In the genomic region with DNA sequence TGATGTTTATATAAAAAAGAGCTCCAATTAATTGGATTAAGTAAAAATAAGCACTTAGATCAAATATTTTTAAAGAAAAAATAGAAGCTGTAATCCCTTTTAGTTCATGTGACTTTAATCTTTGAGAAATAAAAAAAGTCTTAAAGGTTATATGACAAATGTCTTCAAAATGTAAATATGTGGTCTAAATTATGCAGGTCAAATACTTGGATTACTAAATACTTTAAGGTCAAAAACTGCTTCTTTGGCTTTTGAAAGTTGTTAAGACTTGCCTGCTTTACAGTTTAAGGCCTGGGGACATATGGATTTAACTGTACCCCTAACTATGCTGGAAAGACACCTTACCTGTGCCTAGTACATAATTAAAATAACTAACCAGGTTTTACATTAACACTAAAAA, we compare ENCODE assay signal across 18 cellular contexts. TPM values are rescaled to one million over a fixed set of nuclear protein-coding genes. Genes with fewer than 3 reads are reported as not detected.
DNase-seq lines count a peak whose midpoint lies in the region; ATAC-seq and TF ChIP-seq lines count a peak whose summit lies in the region.
"Had no signal": no experiment of that assay in that cellular context is flagged by ENCODE, and none has a peak within 500 bp of the region (broad histone marks: within the 10 kb centered on the region; RNA-seq: fewer than 3 reads in every experiment).

No MANE protein-coding gene starts in this region.

- H3K4me1 ChIP-seq in IMR-90 (ENCODE audit: control insufficient read depth, insufficient read depth, low read length) = peaks cover 1% of the 10 kb centered on the region; the same call in 1 of the 2 replicates
- no peaks in the 10 kb centered on the region for H3K4me1 ChIP-seq in endodermal cell (ENCODE audit: control insufficient read depth, insufficient read depth, low read length)
- H3K4me1 ChIP-seq: Caco-2, HAP-1 had no signal

- ATAC-seq in IMR-90 (ENCODE audit: low read depth) = no peak; the same call in 1 of the 2 replicates
- ATAC-seq in activated naive CD4-positive, alpha-beta T cell treated with anti-CD3 and anti-CD28 coated beads, Interleukin-2, amount 50 U/mL, for 72 hours = no peak
- ATAC-seq: GM12878 had no signal

- POLR2A ChIA-PET in IMR-90 (lab: Charles Lee; ENCODE audit: unreplicated experiment) = no interaction called here

- no peak overlapping the region for H4K5ac ChIP-seq in IMR-90 (ENCODE audit: low read depth, low read length)

- H3K4me2 ChIP-seq in IMR-90 (ENCODE audit: low read depth, low read length) = peak overlapping the region; percentile 49; the same call in 1 of the 2 replicates

- H3K4me1 Mint-ChIP-seq in endodermal cell = no peaks in the 10 kb centered on the region

- H2BK15ac ChIP-seq in IMR-90 (ENCODE audit: low read depth, low read length) = no peak overlapping the region

- no peak overlapping the region for H2BK120ac ChIP-seq in IMR-90 (ENCODE audit: low read depth, low read length)

- H3K4ac ChIP-seq in IMR-90 (ENCODE audit: low read depth, low read length) = no peak overlapping the region; the same call in 1 of the 2 replicates

- no peak overlapping the region for H3K56ac ChIP-seq in IMR-90 (ENCODE audit: extremely low read depth, insufficient read depth, low read length)

- H3K27ac ChIP-seq in IMR-90 (ENCODE audit: insufficient read depth, low read length) (no peak overlapping the region), endodermal cell (ENCODE audit: low read depth, low read length) (no peak overlapping the region)
- H3K27ac ChIP-seq: C4-2B, HL-60 had no signal

- in situ Hi-C loops in IMR-90 (cut with MboI; ENCODE audit: low sequenced_read_pairs) = no loop called here

- H2AFZ ChIP-seq in IMR-90 (replicated peaks; ENCODE audit: low read length, poor library complexity) = no peak overlapping the region

- H3K27ac Mint-ChIP-seq in endodermal cell = no peak overlapping the region
- no peak overlapping the region for H3K27ac Mint-ChIP-seq in activated naive CD4-positive, alpha-beta T cell treated with anti-CD3 and anti-CD28 coated beads, Interleukin-2, amount 50 U/mL, for 72 hours
- H3K27ac Mint-ChIP-seq: CD4-positive, alpha-beta T cell; IgD-negative memory B cell had no signal

- H2AK9ac ChIP-seq in IMR-90 (replicated peaks; ENCODE audit: low read depth, low read length, poor library complexity) = no peak overlapping the region

- peaks cover 50% of the 10 kb centered on the region for H3K36me3 Mint-ChIP-seq in endodermal cell (ENCODE audit: low read depth)
- H3K36me3 Mint-ChIP-seq in activated naive CD4-positive, alpha-beta T cell treated with anti-CD3 and anti-CD28 coated beads, Interleukin-2, amount 50 U/mL, for 72 hours = peaks cover 35 to 70% of the 10 kb centered on the region in 2 donors

- H3K18ac ChIP-seq in IMR-90 (ENCODE audit: low read depth, low read length) = no peak overlapping the region

- dilution Hi-C loops in IMR-90 (cut with HindIII; ENCODE audit: low sequenced_read_pairs, unreplicated experiment) = no loop called here

- H2BK5ac ChIP-seq in IMR-90 (ENCODE audit: low read depth, low read length, poor library complexity, severe bottlenecking) = peak overlapping the region; percentile 87

- no peak for TF ChIP-seq POLR2A in IMR-90 (IDR thresholded peaks at IDR 0.05; ENCODE audit: low read depth, low read length)

- DNase-seq in ELR (ENCODE audit: low read depth) (peak; percentile 41), IMR-90 (peak; percentile 53), endodermal cell (no peak), T-helper 2 cell (no peak), HT-29 (ENCODE audit: low spot score) (no peak), MG63 (no peak)
- no peak for DNase-seq in activated naive CD4-positive, alpha-beta T cell treated with anti-CD3 and anti-CD28 coated beads, Interleukin-2, amount 50 U/mL, for 72 hours (ENCODE audit: low spot score in 2 of 2)
- DNase-seq: ACHN; AML-193; Caco-2; CD4-positive, alpha-beta T cell; Kasumi-1; KBM-7 had no signal

- no peaks in the 10 kb centered on the region; a peak in 1 of 4 replicates for H3K79me1 ChIP-seq in IMR-90 (ENCODE audit: low read depth in 1 of 2, low read length in 2 of 2)

- H3K9me3 ChIP-seq in IMR-90 (ENCODE audit: control insufficient read depth, insufficient read depth, low read length) = peaks cover 8% of the 10 kb centered on the region
- H3K9me3 ChIP-seq in endodermal cell (ENCODE audit: control insufficient read depth, low read length) = peaks cover 55% of the 10 kb centered on the region
- peaks cover 7% of the 10 kb centered on the region for H3K9me3 ChIP-seq in MG63
- H3K9me3 ChIP-seq: HAP-1 had no signal

- TF ChIP-seq RAD21 in IMR-90 (IDR thresholded peaks at IDR 0.05; ENCODE audit: low read length) = no peak

- H3K27me3 Mint-ChIP-seq in endodermal cell (ENCODE audit: insufficient read depth) = no peaks in the 10 kb centered on the region
- H3K27me3 Mint-ChIP-seq: CD4-positive, alpha-beta T cell; IgD-negative memory B cell had no signal

- no peaks in the 10 kb centered on the region for H3K9me1 ChIP-seq in IMR-90 (ENCODE audit: insufficient read depth, low read length)

- no peaks in the 10 kb centered on the region for H3K36me3 ChIP-seq in IMR-90 (ENCODE audit: control insufficient read depth, insufficient read depth, low read length)
- H3K36me3 ChIP-seq in endodermal cell (ENCODE audit: control insufficient read depth, insufficient read depth, low read length) = no peaks in the 10 kb centered on the region
- H3K36me3 ChIP-seq in MG63 = no peaks in the 10 kb centered on the region
- H3K36me3 ChIP-seq: HAP-1 had no signal

- no peaks in the 10 kb centered on the region for H4K20me1 ChIP-seq in IMR-90 (ENCODE audit: insufficient read depth, low read length)

- no peak overlapping the region for H3K23ac ChIP-seq in IMR-90 (ENCODE audit: low read depth, low read length)

- H3K27me3 ChIP-seq in IMR-90 (ENCODE audit: control insufficient read depth, insufficient read depth, low read length) (no peaks in the 10 kb centered on the region), endodermal cell (ENCODE audit: control insufficient read depth, insufficient read depth, low read length, poor library complexity, severe bottlenecking) (no peaks in the 10 kb centered on the region), MG63 (no peaks in the 10 kb centered on the region)

- H3K14ac ChIP-seq in IMR-90 (replicated peaks; ENCODE audit: low read depth, low read length) = 0 out of 2 replicates have a peak overlapping the region, but pooled peaks have one; percentile 59

- H2BK20ac ChIP-seq in IMR-90 (ENCODE audit: low read depth, low read length) = no peak overlapping the region

- H4K8ac ChIP-seq in IMR-90 (ENCODE audit: low read depth in 2 of 2, low read length in 2 of 2) = no peak overlapping the region

- H2AK5ac ChIP-seq in IMR-90 (ENCODE audit: low read depth, low read length) = no peak overlapping the region

- intact Hi-C loops in IMR-90 (cut with micrococcal nuclease) = no loop called here

- H3K9ac ChIP-seq in IMR-90 (ENCODE audit: low read depth, low read length) (no peak overlapping the region), endodermal cell (ENCODE audit: extremely low read depth, low read length, poor library complexity, severe bottlenecking) (no peak overlapping the region)

- TF ChIP-seq CTCF in IMR-90 (conservative IDR thresholded peaks at IDR 0.05; ENCODE audit: low read depth, low read length) (no peak), endodermal cell (conservative IDR thresholded peaks at IDR 0.05) (no peak)

- no TSS peak for BruUV-seq in IMR-90 (replicated peaks; lab: Mats Ljungman, UMichigan)

- CTCF ChIA-PET in IMR-90 (lab: Yijun Ruan, JAX) = interaction anchor here (0.6 kb wide), 1 partner anchor 45 kb away, joined by 5 read pairs; no protein-coding TSS in a partner anchor

- peaks cover 88% of the 10 kb centered on the region for H3K9me3 Mint-ChIP-seq in endodermal cell
- peaks cover 13 to 32% of the 10 kb centered on the region in 2 donors for H3K9me3 Mint-ChIP-seq in activated naive CD4-positive, alpha-beta T cell treated with anti-CD3 and anti-CD28 coated beads, Interleukin-2, amount 50 U/mL, for 72 hours

- H3K4me3 ChIP-seq in IMR-90 (ENCODE audit: insufficient read depth, low read depth, low read length) (no peak overlapping the region), endodermal cell (ENCODE audit: low read length) (peak overlapping the region; percentile 56), MG63 (no peak overlapping the region)
- H3K4me3 ChIP-seq: GM12878, HAP-1 had no signal

- H4K91ac ChIP-seq in IMR-90 (ENCODE audit: insufficient read depth, low read depth, low read length) = no peak overlapping the region

- no peak overlapping the region for H3K4me3 Mint-ChIP-seq in endodermal cell
- H3K4me3 Mint-ChIP-seq: CD4-positive, alpha-beta T cell had no signal

TF ChIP-seq in IMR-90, 13 proteins besides CTCF, POLR2A, EP300 and RAD21 (continues in another document):
- TF ChIP-seq, protein P1, sequence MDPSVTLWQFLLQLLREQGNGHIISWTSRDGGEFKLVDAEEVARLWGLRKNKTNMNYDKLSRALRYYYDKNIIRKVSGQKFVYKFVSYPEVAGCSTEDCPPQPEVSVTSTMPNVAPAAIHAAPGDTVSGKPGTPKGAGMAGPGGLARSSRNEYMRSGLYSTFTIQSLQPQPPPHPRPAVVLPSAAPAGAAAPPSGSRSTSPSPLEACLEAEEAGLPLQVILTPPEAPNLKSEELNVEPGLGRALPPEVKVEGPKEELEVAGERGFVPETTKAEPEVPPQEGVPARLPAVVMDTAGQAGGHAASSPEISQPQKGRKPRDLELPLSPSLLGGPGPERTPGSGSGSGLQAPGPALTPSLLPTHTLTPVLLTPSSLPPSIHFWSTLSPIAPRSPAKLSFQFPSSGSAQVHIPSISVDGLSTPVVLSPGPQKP (IDR thresholded peaks at IDR 0.05; ENCODE audit: borderline replicate concordance, low read depth, low read length) = no peak
- TF ChIP-seq CHD1 (IDR thresholded peaks at IDR 0.05; ENCODE audit: low read depth, low read length) (no peak), NFE2L2 (IDR thresholded peaks at IDR 0.05; ENCODE audit: low read depth, low read length) (no peak), RCOR1 (IDR thresholded peaks at IDR 0.05; ENCODE audit: insufficient replicate concordance, low read length) (no peak), MAFK (IDR thresholded peaks at IDR 0.05; ENCODE audit: low read depth, low read length) (no peak)

RNA-seq across cellular contexts. Expression of gene PDK1, which starts 15.5 kb away (rescaled TPM):
- total RNA-seq in IMR-90 (2012; rRNA removed) (68.3 and 85.9 TPM in 2 replicates), endodermal cell (10 to 100 TPM; 24.7 to 27.3 TPM)
- polyA plus RNA-seq in IMR-90 (2012; rRNA removed) = 35.2 and 38.1 TPM in 2 replicates
- 25.1 and 25.3 TPM in 2 replicates for polyA plus RNA-seq in IMR-90 (2012; cell fraction: cytosol; rRNA removed)
- polyA plus RNA-seq in IMR-90 (2012; cell fraction: nucleus; rRNA removed; ENCODE audit: low replicate concordance) = 25.1 and 56.4 TPM in 2 replicates
- 29.9 TPM for polyA plus RNA-seq in endodermal cell (2013, experiment 1 of 2)
- 27.3 TPM for polyA plus RNA-seq in endodermal cell (2013, experiment 2 of 2)
- total RNA-seq in HT-29 (2014; rRNA removed; shearing (Covaris generic)) = 9.7 and 20.7 TPM in 2 replicates
- 11.5 and 26.4 TPM in 2 replicates for total RNA-seq in MG63 (2014; rRNA removed; shearing (Covaris generic); ENCODE audit: low replicate concordance)
- 10 to 100 TPM; 20.2 to 77.2 TPM for total RNA-seq in activated naive CD4-positive, alpha-beta T cell treated with anti-CD3 and anti-CD28 coated beads, Interleukin-2, amount 50 U/mL, for 72 hours

Comparison
In these comparisons a context has a peak if more than half of its experiments do, and no peak if none do; other contexts are left out.
1. DNase-seq: peak in ELR (single experiment) and IMR-90 (single experiment); none in endodermal cell (single experiment), T-helper 2 cell (0 of 5), HT-29 (single experiment), MG63 (single experiment) and activated naive CD4-positive, alpha-beta T cell treated with anti-CD3 and anti-CD28 coated beads, Interleukin-2, amount 50 U/mL, for 72 hours (0 of 2).